Comparison of ENCODE assay signal across 18 cellular contexts in the genomic region with DNA sequence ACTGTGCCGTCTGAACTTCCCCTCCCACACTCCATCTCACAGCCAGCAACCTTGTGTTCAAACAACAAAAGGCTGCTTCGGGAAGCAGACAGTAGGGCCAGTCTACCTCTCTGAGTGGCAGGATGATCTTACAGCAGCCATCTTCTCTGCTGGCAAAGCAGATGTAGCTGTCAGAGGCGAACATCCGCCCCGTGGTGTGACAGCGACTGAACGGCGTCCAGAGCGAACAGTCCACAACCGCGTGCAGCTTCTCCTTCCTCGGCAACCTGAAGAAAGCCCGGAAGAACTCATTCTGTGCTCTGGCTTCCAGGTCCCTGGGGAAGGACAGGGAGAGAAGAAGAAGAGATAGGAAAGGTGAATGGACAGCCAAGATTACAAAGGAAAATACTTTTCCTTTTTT. TPM values are rescaled to one million over a fixed set of nuclear protein-coding genes. Genes with fewer than 3 reads are reported as not detected.
DNase-seq lines count a peak whose midpoint lies in the region; FAIRE-seq and TF ChIP-seq lines count a peak whose summit lies in the region.
"Had no signal": no experiment of that assay in that cellular context is flagged by ENCODE, and none has a peak within 500 bp of the region (broad histone marks: within the 10 kb centered on the region; RNA-seq: fewer than 3 reads in every experiment).

No MANE protein-coding gene starts in this region.

- H3K14ac ChIP-seq in H9 (ENCODE audit: insufficient read depth, low read length) (no peak overlapping the region), neuronal stem cell (ENCODE audit: low read length) (no peak overlapping the region)

- H3K4me1 Mint-ChIP-seq in H9 = no peaks in the 10 kb centered on the region

- H3K27me3 Mint-ChIP-seq in H9 (ENCODE audit: low read depth) = no peaks in the 10 kb centered on the region
- H3K27me3 Mint-ChIP-seq: B cell; CD4-positive, alpha-beta T cell had no signal

- TF ChIP-seq CTCF in H9 (conservative IDR thresholded peaks at IDR 0.05) (no peak), OCI-LY7 (conservative IDR thresholded peaks at IDR 0.05; ENCODE audit: low read length) (no peak)

- H3K27ac Mint-ChIP-seq in H9 = peak overlapping the region in 2 of 3 experiments; percentile 44 to 90; a peak in 3 of 7 replicates
- H3K27ac Mint-ChIP-seq: B cell; CD4-positive, alpha-beta T cell had no signal

- H2BK120ac ChIP-seq in H9 (ENCODE audit: low read depth, low read length, poor library complexity, severe bottlenecking) (no peak overlapping the region), mesendoderm (ENCODE audit: low read depth, low read length) (no peak overlapping the region), neuronal stem cell (ENCODE audit: low read depth, low read length) (no peak overlapping the region)

- H3K79me1 ChIP-seq in H9 (ENCODE audit: insufficient read depth, low read depth, low read length, poor library complexity, severe bottlenecking) (no peaks in the 10 kb centered on the region), mesendoderm (ENCODE audit: low read length) (no peaks in the 10 kb centered on the region), neuronal stem cell (ENCODE audit: low read depth, low read length) (no peaks in the 10 kb centered on the region)

- CTCF ChIA-PET in OCI-LY7 (lab: Charles Lee; ENCODE audit: unreplicated experiment) = no interaction called here

- H3K9me2 ChIP-seq in OCI-LY7 (ENCODE audit: insufficient read depth, low read length) = no peaks in the 10 kb centered on the region

- H3K9ac ChIP-seq in H9 (ENCODE audit: extremely low read depth, insufficient read length, low read length) (no peak overlapping the region), mesendoderm (ENCODE audit: low read length) (no peak overlapping the region), neuronal stem cell (ENCODE audit: low read depth, low read length, poor library complexity) (no peak overlapping the region)
- H3K9ac ChIP-seq: GM23248 had no signal

- no peaks in the 10 kb centered on the region; a peak in 1 of 5 replicates for H3K9me3 Mint-ChIP-seq in H9
- H3K9me3 Mint-ChIP-seq: CD4-positive, alpha-beta T cell had no signal

- H3K4me1 ChIP-seq in H9 (ENCODE audit: insufficient read depth, low read length) (no peaks in the 10 kb centered on the region), mesendoderm (ENCODE audit: control insufficient read depth, low read depth, low read length) (no peaks in the 10 kb centered on the region), neuronal stem cell (ENCODE audit: control insufficient read depth in 2 of 2, insufficient read depth in 1 of 2, low read depth in 1 of 2, low read length in 2 of 2) (peaks cover 0 to 1% of the 10 kb centered on the region in 2 donors), OCI-LY7 (ENCODE audit: insufficient read depth, low read length, poor library complexity, severe bottlenecking) (no peaks in the 10 kb centered on the region)
- H3K4me1 ChIP-seq: Caco-2 had no signal

- H2BK20ac ChIP-seq in H9 (ENCODE audit: low read depth, low read length, poor library complexity, severe bottlenecking) = no peak overlapping the region

- no peak overlapping the region for H3T11ph ChIP-seq in H9 (ENCODE audit: low read length)

- no peak overlapping the region for H4K91ac ChIP-seq in H9 (ENCODE audit: insufficient read length, low read depth, low read length)
- no peak overlapping the region for H4K91ac ChIP-seq in neuronal stem cell (ENCODE audit: low read depth, low read length, poor library complexity)

- no peak for DNase-seq in H9
- DNase-seq in mesendoderm = no peak
- DNase-seq in neuronal stem cell (ENCODE audit: low spot score) = no peak
- DNase-seq in urothelium cell line (ENCODE audit: low spot score) = no peak
- no peak for DNase-seq in OCI-LY7 (ENCODE audit: low spot score)
- DNase-seq in T-helper 1 cell = no peak
- no peak for DNase-seq in HuH-7 (ENCODE audit: low spot score)
- DNase-seq: C1 segment of cervical spinal cord; Caco-2; CD4-positive, alpha-beta T cell; GM23248; HCEC 1CT; IMR-90 had no signal

- H3K4me3 Mint-ChIP-seq in H9 = no peak overlapping the region
- H3K4me3 Mint-ChIP-seq: B cell; CD4-positive, alpha-beta T cell had no signal

- no peaks in the 10 kb centered on the region for H3K23me2 ChIP-seq in H9 (ENCODE audit: insufficient read length, low read depth, low read length, poor library complexity, severe bottlenecking)

- H3K18ac ChIP-seq in H9 (ENCODE audit: insufficient read length, low read depth, low read length) = no peak overlapping the region
- no peak overlapping the region for H3K18ac ChIP-seq in mesendoderm (ENCODE audit: low read length)
- H3K18ac ChIP-seq in neuronal stem cell (ENCODE audit: low read length) = peak overlapping the region; percentile 31

- H3K27ac ChIP-seq in H9 (ENCODE audit: insufficient read length, low read depth, low read length) (no peak overlapping the region), mesendoderm (ENCODE audit: low read depth, low read length) (no peak overlapping the region), neuronal stem cell (replicated peaks; ENCODE audit: low read length) (no peak overlapping the region), OCI-LY7 (ENCODE audit: low read depth, low read length, poor library complexity, severe bottlenecking) (no peak overlapping the region)
- H3K27ac ChIP-seq: GM23248, HL-60 had no signal

- no peaks in the 10 kb centered on the region for H3K79me2 ChIP-seq in H9 (ENCODE audit: insufficient read depth, low read length)
- no peaks in the 10 kb centered on the region for H3K79me2 ChIP-seq in mesendoderm (ENCODE audit: control insufficient read depth, insufficient read depth, low read length)
- H3K79me2 ChIP-seq in OCI-LY7 (ENCODE audit: insufficient read depth, low read depth, low read length) = no peaks in the 10 kb centered on the region

- H2AK5ac ChIP-seq in H9 (ENCODE audit: insufficient read length, low read length) (no peak overlapping the region), mesendoderm (ENCODE audit: low read length) (no peak overlapping the region), neuronal stem cell (ENCODE audit: low read depth, low read length) (no peak overlapping the region)

- POLR2A ChIA-PET in OCI-LY7 (lab: Charles Lee) = no interaction called here

- peak; percentile 66 for FAIRE-seq in urothelium cell line (lab: Jason Lieb, UNC)
- FAIRE-seq: D721Med, G401.6, GM12891 had no signal

- no peak overlapping the region for H3K23ac ChIP-seq in H9 (ENCODE audit: insufficient read length, low read depth, low read length)
- H3K23ac ChIP-seq in mesendoderm (ENCODE audit: low read length) = peak overlapping the region; percentile 60
- no peak overlapping the region for H3K23ac ChIP-seq in neuronal stem cell (ENCODE audit: low read depth, low read length, poor library complexity)

- H3K4me3 ChIP-seq in mesendoderm (ENCODE audit: low read length) (no peak overlapping the region), neuronal stem cell (ENCODE audit: low read length in 2 of 2) (no peak overlapping the region), OCI-LY7 (ENCODE audit: low read depth, low read length, poor library complexity, severe bottlenecking) (no peak overlapping the region)
- H3K4me3 ChIP-seq: GM23248 had no signal

- no peak overlapping the region for H3K4me2 ChIP-seq in H9 (ENCODE audit: insufficient read depth, insufficient read length, low read length)
- H3K4me2 ChIP-seq in mesendoderm (ENCODE audit: low read length) = no peak overlapping the region
- H3K4me2 ChIP-seq in neuronal stem cell (ENCODE audit: insufficient read depth, low read length, poor library complexity, severe bottlenecking) = no peak overlapping the region
- no peak overlapping the region for H3K4me2 ChIP-seq in OCI-LY7 (ENCODE audit: low read length)

- H3K9me3 ChIP-seq in H9 (ENCODE audit: control insufficient read depth, low read depth, low read length) = no peaks in the 10 kb centered on the region
- H3K9me3 ChIP-seq in neuronal stem cell (replicated peaks in 1 of 2; ENCODE audit: control insufficient read depth in 2 of 2, insufficient read depth in 1 of 2, low read depth in 1 of 2, low read length in 2 of 2) = no peaks in the 10 kb centered on the region
- no peaks in the 10 kb centered on the region for H3K9me3 ChIP-seq in OCI-LY7 (ENCODE audit: low read length)
- H3K9me3 ChIP-seq: Caco-2 had no signal

- H2BK5ac ChIP-seq in H9 (ENCODE audit: insufficient read length, low read length) (no peak overlapping the region), mesendoderm (ENCODE audit: low read length) (no peak overlapping the region), neuronal stem cell (ENCODE audit: low read length) (no peak overlapping the region)

- H2AFZ ChIP-seq in H9 (ENCODE audit: low read length) = no peak overlapping the region
- peak overlapping the region; percentile 53 for H2AFZ ChIP-seq in neuronal stem cell (ENCODE audit: low read length)
- no peak overlapping the region for H2AFZ ChIP-seq in OCI-LY7 (ENCODE audit: low read length)
- H2AFZ ChIP-seq: GM23248 had no signal

- no peak overlapping the region for H3K56ac ChIP-seq in H9 (ENCODE audit: insufficient read length, low read depth, low read length)
- H3K56ac ChIP-seq in mesendoderm (ENCODE audit: low read length) = no peak overlapping the region

- H3K27me3 ChIP-seq in H9 (ENCODE audit: insufficient read depth, low read length) = no peaks in the 10 kb centered on the region
- H3K27me3 ChIP-seq in mesendoderm (ENCODE audit: insufficient read depth, low read length, poor library complexity) = no peaks in the 10 kb centered on the region
- H3K27me3 ChIP-seq in neuronal stem cell (ENCODE audit: control insufficient read depth in 3 of 3, insufficient read depth in 3 of 3, low read depth in 1 of 3, low read length in 3 of 3) = no peaks in the 10 kb centered on the region

- H4K5ac ChIP-seq in H9 (ENCODE audit: insufficient read length, low read depth, low read length) (no peak overlapping the region), mesendoderm (ENCODE audit: low read length) (no peak overlapping the region)

- no CpG with 5 or more reads among the region's 13 CpGs for WGBS in H9 (ENCODE audit: extremely low coverage, insufficient read length, low lambda C conversion rate)
- WGBS in mesendoderm (ENCODE audit: extremely low coverage, insufficient coverage, low lambda C conversion rate) = no CpG with 5 or more reads among the region's 13 CpGs
- no CpG with 5 or more reads among the region's 13 CpGs for WGBS in neuronal stem cell (ENCODE audit: extremely low coverage in 2 of 2, insufficient read length in 2 of 2, insufficient replicate concordance in 1 of 2), 2 donors

- H3K4ac ChIP-seq in H9 (ENCODE audit: low read depth, low read length) (no peak overlapping the region), mesendoderm (ENCODE audit: low read depth, low read length) (no peak overlapping the region), neuronal stem cell (ENCODE audit: low read length) (no peak overlapping the region)

- H2BK15ac ChIP-seq in H9 (ENCODE audit: low read depth, low read length) (no peak overlapping the region), mesendoderm (replicated peaks; ENCODE audit: low read depth) (no peak overlapping the region), neuronal stem cell (ENCODE audit: low read length) (no peak overlapping the region)

- H2BK12ac ChIP-seq in H9 (ENCODE audit: insufficient read length, low read depth, low read length) = no peak overlapping the region
- H2BK12ac ChIP-seq in neuronal stem cell (ENCODE audit: low read length) = no peak overlapping the region

- H3K36me3 ChIP-seq in mesendoderm (ENCODE audit: control insufficient read depth, insufficient read depth, low read length) (no peaks in the 10 kb centered on the region), neuronal stem cell (replicated peaks in 1 of 2; ENCODE audit: control insufficient read depth in 2 of 2, insufficient read depth in 2 of 2, low read length in 2 of 2) (peaks cover 0 to 2% of the 10 kb centered on the region in 2 donors), OCI-LY7 (ENCODE audit: insufficient read depth, low read length) (no peaks in the 10 kb centered on the region)

- BruUV-seq in OCI-LY7 (replicated peaks; lab: Mats Ljungman, UMichigan) = no TSS peak

- no peak overlapping the region for H4K8ac ChIP-seq in H9 (replicated peaks; ENCODE audit: insufficient read length, low read depth, low read length)
- H4K8ac ChIP-seq in mesendoderm (ENCODE audit: low read depth, low read length) = no peak overlapping the region
- H4K8ac ChIP-seq in neuronal stem cell (ENCODE audit: low read depth, low read length) = peak overlapping the region; percentile 23

- intact Hi-C loops in OCI-LY7 (cut with micrococcal nuclease; ENCODE audit: unreplicated experiment) = loop anchor here (10.0 kb wide), 1 partner anchor 1085 kb away; no protein-coding TSS in a partner anchor

- H4K20me1 ChIP-seq in H9 (ENCODE audit: control insufficient read depth, insufficient read depth, insufficient read length) = no peaks in the 10 kb centered on the region
- H4K20me1 ChIP-seq in OCI-LY7 (ENCODE audit: insufficient read depth, low read length) = no peaks in the 10 kb centered on the region

- peaks cover 20 to 24% (median 23%) of the 10 kb centered on the region in 3 experiments; a peak in 6 of 7 replicates for H3K36me3 Mint-ChIP-seq in H9 (ENCODE audit: insufficient read depth in 1 of 3, low read depth in 3 of 3)

RNA-seq across cellular contexts. Expression of a gene that starts 38.0 kb away (rescaled TPM):
- total RNA-seq in H9 (2021) (1,893 and 1,918 TPM in 2 replicates), OCI-LY7 (2022) (1,220 and 1,348 TPM in 2 replicates)
- polyA plus RNA-seq in mesendoderm (2013, experiment 1 of 2) = 1,661 TPM
- 1,744 TPM for polyA plus RNA-seq in mesendoderm (2013, experiment 2 of 2)
- 2,267 TPM for polyA plus RNA-seq in neuronal stem cell (2013, experiment 1 of 2)
- polyA plus RNA-seq in neuronal stem cell (2013, experiment 2 of 2) = 2,302 TPM
- 1,977 and 1,991 TPM in 2 replicates for total RNA-seq in OCI-LY7 (2014; rRNA removed; shearing (Covaris generic))
